In genomic region chr21:34092241-34092921, GRCh38 we compare ENCODE assay signal across 15 cellular contexts.
A peak's percentile ranks its signal among the peaks of the same experiment; 100 is the strongest.
DNase-seq lines count a peak whose midpoint lies in the region; ATAC-seq and TF ChIP-seq lines count a peak whose summit lies in the region.
"Had no signal": no experiment of that assay in that cellular context is flagged by ENCODE, and none has a peak within 500 bp of the region (broad histone marks: within the 10 kb centered on the region; RNA-seq: fewer than 3 reads in every experiment).

No MANE protein-coding gene starts in this region.

- no peak overlapping the region for H3K4me3 Mint-ChIP-seq in memory B cell
- H3K4me3 Mint-ChIP-seq: activated naive CD8-positive, alpha-beta T cell treated with anti-CD3 and anti-CD28 coated beads, Interleukin-2, amount 10 ng/mL, durations not matched to agents 7 days and 5 days had no signal

- H3K36me3 ChIP-seq in KOPT-K1 (ENCODE audit: insufficient read depth, low read length), result peaks cover 78% of the 10 kb centered on the region

- peak; percentile 48 for ATAC-seq in memory B cell (ENCODE audit: low read depth)
- ATAC-seq in HG03432 (IDR thresholded peaks at IDR 0.05; ENCODE audit: unreplicated experiment), result no peak
- ATAC-seq: upper lobe of right lung had no signal

- no peaks in the 10 kb centered on the region for H3K9me3 Mint-ChIP-seq in memory B cell
- H3K9me3 Mint-ChIP-seq: activated naive CD8-positive, alpha-beta T cell treated with anti-CD3 and anti-CD28 coated beads, Interleukin-2, amount 10 ng/mL, durations not matched to agents 7 days and 5 days had no signal

- H3K4me1 Mint-ChIP-seq in memory B cell, result peaks cover 40% of the 10 kb centered on the region

- no peaks in the 10 kb centered on the region for H3K9me3 ChIP-seq in KOPT-K1 (ENCODE audit: insufficient read depth, low read length, poor library complexity, severe bottlenecking)
- H3K9me3 ChIP-seq: Caco-2, upper lobe of right lung had no signal

- peak overlapping the region; percentile 35 for H3K27ac Mint-ChIP-seq in memory B cell
- H3K27ac Mint-ChIP-seq: activated naive CD8-positive, alpha-beta T cell treated with anti-CD3 and anti-CD28 coated beads, Interleukin-2, amount 10 ng/mL, durations not matched to agents 7 days and 5 days had no signal

- TF ChIP-seq CTCF in VCaP (conservative IDR thresholded peaks at IDR 0.05), result no peak

- peak; percentile 18 for DNase-seq in DMS53 (lab: John Stamatoyannopoulos, UW)
- no peak for DNase-seq in DMS53 treated with DMSO at 0.1 percent for 48 hours (lab: John Stamatoyannopoulos, UW; ENCODE audit: unreplicated experiment)
- DNase-seq in memory B cell (ENCODE audit: low spot score in 2 of 2), result no peak
- DNase-seq in middle frontal gyrus (ENCODE audit: extremely low spot score, low spot score), result no peak
- DNase-seq in midbrain (lab: John Stamatoyannopoulos, UW), result no peak
- DNase-seq: activated CD4-positive, alpha-beta T cell treated with anti-CD3 and anti-CD28 coated beads, Interleukin-2, amount 50 U/mL, for 1 hour; activated naive CD8-positive, alpha-beta T cell treated with anti-CD3 and anti-CD28 coated beads, Interleukin-2, amount 10 ng/mL, durations not matched to agents 7 days and 5 days; Caco-2; stimulated activated CD4-positive, alpha-beta T cell treated with anti-CD3 and anti-CD28 coated beads, Interleukin-12 subunit alpha, Interleukin-12 subunit beta, amount 100 ng/mL, for 4 hours; upper lobe of right lung had no signal

- H3K36me3 Mint-ChIP-seq in memory B cell, result peaks cover 19% of the 10 kb centered on the region

- H3K27ac ChIP-seq in KOPT-K1 (ENCODE audit: low read depth, low read length, poor library complexity, severe bottlenecking), result peak overlapping the region; percentile 12
- peak overlapping the region; percentile 46 for H3K27ac ChIP-seq in VCaP
- H3K27ac ChIP-seq: 22Rv1, SK-N-MC, upper lobe of right lung had no signal

- no peaks in the 10 kb centered on the region for H3K27me3 Mint-ChIP-seq in memory B cell
- H3K27me3 Mint-ChIP-seq: activated naive CD8-positive, alpha-beta T cell treated with anti-CD3 and anti-CD28 coated beads, Interleukin-2, amount 10 ng/mL, durations not matched to agents 7 days and 5 days had no signal
